In genomic region chr18:12238861-12239260, GRCh38 we compare ENCODE assay signal across 23 cellular contexts. TPM values are rescaled to one million over a fixed set of nuclear protein-coding genes. Genes with fewer than 3 reads are reported as not detected.
DNase-seq lines count a peak whose midpoint lies in the region; ATAC-seq, FAIRE-seq and TF ChIP-seq lines count a peak whose summit lies in the region.
"Had no signal": no experiment of that assay in that cellular context is flagged by ENCODE, and none has a peak within 500 bp of the region (broad histone marks: within the 10 kb centered on the region; RNA-seq: fewer than 3 reads in every experiment).

No MANE protein-coding gene starts in this region.

- no peak overlapping the region for H2AFZ ChIP-seq in astrocyte (ENCODE audit: low read depth, low read length)

- peak overlapping the region; percentile 67 for H3K27ac Mint-ChIP-seq in astrocyte (ENCODE audit: unreplicated experiment)
- H3K27ac Mint-ChIP-seq: activated CD8-positive, alpha-beta T cell treated with anti-CD3 and anti-CD28 coated beads, Interleukin-2, amount 10 ng/mL, durations not matched to agents 7 days and 5 days; naive thymus-derived CD8-positive, alpha-beta T cell had no signal

- peak overlapping the region; percentile 40 for H3K4me2 ChIP-seq in astrocyte (ENCODE audit: low read length)

- H3K27ac ChIP-seq in astrocyte (ENCODE audit: low read depth, low read length): no peak overlapping the region
- H3K27ac ChIP-seq: ovary, vagina had no signal

- no peaks in the 10 kb centered on the region for H3K9me3 ChIP-seq in astrocyte (ENCODE audit: insufficient read depth, low read depth, low read length)
- H3K9me3 ChIP-seq: HAP-1, ovary, vagina had no signal

- H3K9ac ChIP-seq in astrocyte (ENCODE audit: low read length): no peak overlapping the region

- no peaks in the 10 kb centered on the region for H3K9me3 Mint-ChIP-seq in astrocyte (ENCODE audit: unreplicated experiment)
- H3K9me3 Mint-ChIP-seq: naive thymus-derived CD8-positive, alpha-beta T cell had no signal

- TF ChIP-seq CTCF in astrocyte (IDR thresholded peaks at IDR 0.05; ENCODE audit: insufficient read depth, low read depth, low read length): no peak

- H3K79me2 ChIP-seq in astrocyte (ENCODE audit: insufficient read depth, low read length): no peaks in the 10 kb centered on the region

- no peaks in the 10 kb centered on the region for H3K36me3 ChIP-seq in astrocyte (ENCODE audit: insufficient read depth, low read length)
- H3K36me3 ChIP-seq: HAP-1, ovary, vagina had no signal

- no peaks in the 10 kb centered on the region for H3K27me3 ChIP-seq in astrocyte (ENCODE audit: insufficient read depth, low read length)
- H3K27me3 ChIP-seq: ovary, vagina had no signal

- no peak overlapping the region for H3K4me3 ChIP-seq in astrocyte (ENCODE audit: insufficient read depth, low read depth, low read length)
- H3K4me3 ChIP-seq: HAP-1, ovary, vagina had no signal

- DNase-seq in HT1080 (ENCODE audit: low read depth): peak; percentile 18
- DNase-seq in astrocyte (ENCODE audit: low read depth): peak; percentile 38
- peak; percentile 14 for DNase-seq in fibroblast of peridontal ligament (ENCODE audit: extremely low read depth)
- peak; percentile 31 for DNase-seq in stromal cell of bone marrow (ENCODE audit: low read depth)
- no peak for DNase-seq in NCI-H2107 (lab: John Stamatoyannopoulos, UW)
- DNase-seq: activated CD4-positive, CD25-positive, alpha-beta regulatory T cell treated with anti-CD3 and anti-CD28 coated beads, Interleukin-2, amount 50 U/mL, for 72 hours; activated CD8-positive, alpha-beta T cell treated with anti-CD3 and anti-CD28 coated beads, Interleukin-2, amount 10 ng/mL, durations not matched to agents 7 days and 5 days; activated naive CD4-positive, alpha-beta T cell; activated T-cell treated with anti-CD3 and anti-CD28 coated beads, Interleukin-2, amount 50 U/mL, for 1 hour; cerebellar nuclear complex; effector CD8-positive, alpha-beta T cell; KBM-7; left cardiac atrium; naive thymus-derived CD8-positive, alpha-beta T cell; NCI-H187 treated with DMSO at 0.1 percent for 48 hours; ovary; PC-3; SHP77 treated with DMSO at 0.1 percent for 48 hours; substantia nigra had no signal

- peaks cover 26% of the 10 kb centered on the region for H3K4me1 Mint-ChIP-seq in astrocyte (ENCODE audit: low read depth, unreplicated experiment)
- H3K4me1 Mint-ChIP-seq: naive thymus-derived CD8-positive, alpha-beta T cell had no signal

- H3K4me3 Mint-ChIP-seq in astrocyte (ENCODE audit: unreplicated experiment): no peak overlapping the region
- H3K4me3 Mint-ChIP-seq: activated CD8-positive, alpha-beta T cell treated with anti-CD3 and anti-CD28 coated beads, Interleukin-2, amount 10 ng/mL, durations not matched to agents 7 days and 5 days; naive thymus-derived CD8-positive, alpha-beta T cell had no signal

- FAIRE-seq in astrocyte (lab: Jason Lieb, UNC): no peak

- peaks cover 16% of the 10 kb centered on the region for H3K4me1 ChIP-seq in astrocyte (ENCODE audit: insufficient read depth, low read length)
- H3K4me1 ChIP-seq: HAP-1, vagina had no signal

- no peak for ATAC-seq in SK-N-SH treated with all-trans-retinoic acid at 6 μM for 48 hours
- ATAC-seq in HG03045 (IDR thresholded peaks at IDR 0.05; ENCODE audit: unreplicated experiment): no peak
- ATAC-seq: activated CD8-positive, alpha-beta T cell treated with anti-CD3 and anti-CD28 coated beads, Interleukin-2, amount 10 ng/mL, durations not matched to agents 7 days and 5 days; left cardiac atrium; naive thymus-derived CD8-positive, alpha-beta T cell; PC-3 had no signal

- H3K36me3 Mint-ChIP-seq in astrocyte (ENCODE audit: low read depth, unreplicated experiment): no peaks in the 10 kb centered on the region
- H3K36me3 Mint-ChIP-seq: naive thymus-derived CD8-positive, alpha-beta T cell had no signal

- no peaks in the 10 kb centered on the region for H4K20me1 ChIP-seq in astrocyte (ENCODE audit: insufficient read depth, low read length)

- H3K27me3 Mint-ChIP-seq in astrocyte (ENCODE audit: low read depth, unreplicated experiment): no peaks in the 10 kb centered on the region

TF ChIP-seq in SK-N-SH treated with all-trans-retinoic acid at 6 μM for 48 hours, 23 proteins besides CTCF, POLR2A, EP300 and RAD21:
- TF ChIP-seq ZFP3 (CRISPR knock-in tag; IDR thresholded peaks at IDR 0.05): no peak
- no peak for TF ChIP-seq BACH2 (CRISPR knock-in tag; IDR thresholded peaks at IDR 0.05; ENCODE audit: borderline replicate concordance)
- no peak for TF ChIP-seq ZNF70 (CRISPR knock-in tag; IDR thresholded peaks at IDR 0.05)
- TF ChIP-seq ISL1 (CRISPR knock-in tag; IDR thresholded peaks at IDR 0.05): no peak
- TF ChIP-seq GLIS3 (CRISPR knock-in tag; IDR thresholded peaks at IDR 0.05): no peak

RNA-seq across cellular contexts. Expression of gene CIDEA, which starts 15.3 kb away (rescaled TPM):
- not detected in 2 replicates for total RNA-seq in HT1080 (2014; rRNA removed; shearing (Covaris generic))
- polyA plus RNA-seq in HT1080 (2015; cell fraction: cytosol; rRNA removed): not detected in 2 replicates
- not detected in 2 replicates for polyA plus RNA-seq in HT1080 (2015; cell fraction: nucleus; rRNA removed)
- 0.43 TPM in 1 of 2 replicates, not detected in the other for total RNA-seq in astrocyte
- total RNA-seq: activated CD8-positive, alpha-beta T cell treated with anti-CD3 and anti-CD28 coated beads, Interleukin-2, amount 10 ng/mL, durations not matched to agents 7 days and 5 days; naive thymus-derived CD8-positive, alpha-beta T cell; ovary; PC-3 had no signal
- polyA plus RNA-seq: naive thymus-derived CD8-positive, alpha-beta T cell had no signal
